ENCODE assay signal across 2 cellular contexts in genomic region chr11:9310485-9310884, GRCh38.
TF ChIP-seq lines count a peak whose summit lies in the region.

No MANE protein-coding gene starts in this region.

TF ChIP-seq in HepG2, 621 proteins besides CTCF, POLR2A, EP300 and RAD21:
- TF ChIP-seq SALL2 (CRISPR knock-in tag; IDR thresholded peaks at IDR 0.05) (no peak), SRF (IDR thresholded peaks at IDR 0.05; ENCODE audit: low read depth, low read length) (no peak), SP5 (CRISPR knock-in tag; IDR thresholded peaks at IDR 0.05; ENCODE audit: borderline replicate concordance, low read depth) (no peak), ZBTB40 (IDR thresholded peaks at IDR 0.05) (peak; percentile 87), ZBTB40 (CRISPR knock-in tag; IDR thresholded peaks at IDR 0.05) (no peak; the same call in 1 of the 2 replicates)

TF ChIP-seq in K562, 482 proteins besides CTCF, POLR2A, EP300 and RAD21:
- TF ChIP-seq MBD2 (IDR thresholded peaks at IDR 0.05; ENCODE audit: borderline replicate concordance, low read depth), result no peak
- TF ChIP-seq SUPT5H (IDR thresholded peaks at IDR 0.05), result no peak
- no peak for TF ChIP-seq NCOR1 (IDR thresholded peaks at IDR 0.05)
- TF ChIP-seq YY1 (IDR thresholded peaks at IDR 0.05; ENCODE audit: borderline replicate concordance in 1 of 3, control insufficient read depth in 1 of 3, extremely low read depth in 1 of 3, insufficient read depth in 3 of 3, insufficient read length in 1 of 3, insufficient replicate concordance in 2 of 3, low read depth in 1 of 3, low read length in 2 of 3), result peak in 1 of 3 experiments; percentile 24
- peak; percentile 90 for TF ChIP-seq ZBTB40 (IDR thresholded peaks at IDR 0.05)
- peak; percentile 94 for TF ChIP-seq ZBTB40 (CRISPR knock-in tag; IDR thresholded peaks at IDR 0.05)
- no peak for TF ChIP-seq PREB (CRISPR knock-in tag; IDR thresholded peaks at IDR 0.05)
- TF ChIP-seq ZNF384 (IDR thresholded peaks at IDR 0.05; ENCODE audit: low read depth, low read length), result peak; percentile 96
- no peak for TF ChIP-seq RNF2 (IDR thresholded peaks at IDR 0.05)
